ENCODE assay signal across 18 cellular contexts in the genomic region with DNA sequence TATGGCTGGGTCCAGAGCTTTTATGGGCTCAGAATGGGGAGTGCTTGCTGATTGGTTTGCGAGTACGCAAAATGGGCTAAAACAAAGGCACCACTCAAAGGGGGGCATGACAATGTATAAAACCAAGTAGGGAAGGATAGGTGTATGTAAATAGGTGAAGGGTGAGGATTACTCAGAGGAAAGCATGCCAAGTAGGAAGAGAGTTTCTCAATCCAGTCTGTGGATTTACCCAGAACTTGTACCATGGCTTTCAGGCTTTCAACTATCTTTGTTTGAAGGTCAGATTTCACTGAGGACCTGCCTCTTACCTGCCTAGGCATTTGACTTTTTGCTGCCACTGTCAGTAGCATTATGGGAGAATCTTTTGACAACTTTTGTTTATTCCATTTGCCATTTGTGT.
"Had no signal": no experiment of that assay in that cellular context is flagged by ENCODE, and none has a peak within 500 bp of the region (broad histone marks: within the 10 kb centered on the region; RNA-seq: fewer than 3 reads in every experiment).

No MANE protein-coding gene starts in this region.

- H3K4me3 ChIP-seq: cardiac muscle cell, dorsolateral prefrontal cortex, esophagus muscularis mucosa, lung, pancreas, tibial nerve, uterus had no signal

- H3K36me3 ChIP-seq: uterus had no signal

- H3K27me3 Mint-ChIP-seq: stimulated activated memory B cell treated with anti-CD40 and anti-IgM and Interleukin-4, amounts not matched to agents 10 μg/mL and 1 μg/mL and 100 μg/mL, for 72 hours had no signal

- FAIRE-seq: astrocyte, pancreas had no signal

- H3K4me1 ChIP-seq: esophagus muscularis mucosa, tibial nerve, uterus had no signal

- ATAC-seq: pancreas; stimulated activated memory B cell treated with anti-CD40 and anti-IgM and Interleukin-4, amounts not matched to agents 10 μg/mL and 1 μg/mL and 100 μg/mL, for 72 hours had no signal

- H3K4me1 Mint-ChIP-seq: endodermal cell; neural crest cell; stimulated activated memory B cell treated with anti-CD40 and anti-IgM and Interleukin-4, amounts not matched to agents 10 μg/mL and 1 μg/mL and 100 μg/mL, for 72 hours had no signal

- H3K4me3 Mint-ChIP-seq: endodermal cell; neural crest cell; stimulated activated memory B cell treated with anti-CD40 and anti-IgM and Interleukin-4, amounts not matched to agents 10 μg/mL and 1 μg/mL and 100 μg/mL, for 72 hours had no signal

- H3K9me3 ChIP-seq: pancreas had no signal

- H3K27me3 ChIP-seq: cardiac muscle cell, dorsolateral prefrontal cortex, esophagus muscularis mucosa, pancreas, tibial nerve, uterus had no signal

- H3K27ac Mint-ChIP-seq: endodermal cell; stimulated activated memory B cell treated with anti-CD40 and anti-IgM and Interleukin-4, amounts not matched to agents 10 μg/mL and 1 μg/mL and 100 μg/mL, for 72 hours had no signal

- H3K27ac ChIP-seq: cardiac muscle cell, dorsolateral prefrontal cortex, esophagus muscularis mucosa, pancreas, tibial nerve, uterus had no signal

- DNase-seq: activated CD4-positive, CD25-positive, alpha-beta regulatory T cell treated with anti-CD3 and anti-CD28 coated beads, Interleukin-2, amount 50 U/mL, for 72 hours; activated naive CD4-positive, alpha-beta T cell treated with Interleukin-2 at 50 U/mL for 16 hours; activated T-cell treated with anti-CD3 and anti-CD28 coated beads for 4 hours; dorsolateral prefrontal cortex; endodermal cell; midbrain; pancreas; retina; stimulated activated CD4-positive, alpha-beta T cell treated with anti-CD3 and anti-CD28 coated beads, Interleukin-2, amount 100 ng/mL, for 48 hours; T-helper 9 cell; uterus had no signal
